In genomic region chr6:69789573-69789972, GRCh38 we compare ENCODE assay signal across 14 cellular contexts. TPM values are rescaled to one million over a fixed set of nuclear protein-coding genes. Genes with fewer than 3 reads are reported as not detected.
DNase-seq lines count a peak whose midpoint lies in the region; ATAC-seq, FAIRE-seq and TF ChIP-seq lines count a peak whose summit lies in the region.
"Had no signal": no experiment of that assay in that cellular context is flagged by ENCODE, and none has a peak within 500 bp of the region (broad histone marks: within the 10 kb centered on the region; RNA-seq: fewer than 3 reads in every experiment).

No MANE protein-coding gene starts in this region.

- DNase-seq in CD14-positive monocyte (ENCODE audit: low spot score) (no peak), GM19239 (ENCODE audit: insufficient read length, low spot score) (no peak), NOMO-1 treated with dmso at 0.1 percent for 144 hours (lab: John Stamatoyannopoulos, UW; ENCODE audit: unreplicated experiment) (peak; percentile 34), COLO829 (ENCODE audit: low spot score) (no peak), aorta (no peak), HFFc6 (no peak)
- DNase-seq: activated T-cell treated with anti-CD3 and anti-CD28 coated beads, Interleukin-2, amount 50 U/mL, for 48 hours; adrenal gland had no signal

- peaks cover 11 to 13% of the 10 kb centered on the region in 2 donors for H3K36me3 Mint-ChIP-seq in CD14-positive monocyte
- peaks cover 48% of the 10 kb centered on the region for H3K36me3 Mint-ChIP-seq in activated T-helper 17 cell treated with anti-CD3 and anti-CD28 coated beads, Interleukin-2, amount 50 U/mL, for 72 hours (ENCODE audit: low read depth)
- H3K36me3 Mint-ChIP-seq in HFFc6 (ENCODE audit: low read depth) = no peaks in the 10 kb centered on the region

- peak; percentile 89 for FAIRE-seq in GM19239 (lab: Jason Lieb, UNC)
- FAIRE-seq: A549, endothelial cell of umbilical vein had no signal

- H3K4me1 Mint-ChIP-seq in CD14-positive monocyte (peaks cover 38% of the 10 kb centered on the region), HFFc6 (ENCODE audit: low read depth) (peaks cover 9% of the 10 kb centered on the region)
- H3K4me1 Mint-ChIP-seq in activated T-helper 17 cell treated with anti-CD3 and anti-CD28 coated beads, Interleukin-2, amount 50 U/mL, for 72 hours = peaks cover 35% of the 10 kb centered on the region

- no peak for TF ChIP-seq CTCF in CD14-positive monocyte (IDR thresholded peaks at IDR 0.05)
- no peak for TF ChIP-seq CTCF in HFFc6 (IDR thresholded peaks at IDR 0.05)

- H3K36me3 ChIP-seq in aorta (ENCODE audit: control insufficient read depth in 1 of 2, insufficient read depth in 2 of 2, low read length in 1 of 2) = no peaks in the 10 kb centered on the region
- H3K36me3 ChIP-seq: adrenal gland, SJSA1 had no signal

- H3K27ac ChIP-seq in aorta (ENCODE audit: low read depth in 1 of 2, low read length in 2 of 2) = no peak overlapping the region
- H3K27ac ChIP-seq: A549, adrenal gland, SJSA1 had no signal

- H3K27me3 Mint-ChIP-seq in CD14-positive monocyte (ENCODE audit: low read depth in 3 of 3) (no peaks in the 10 kb centered on the region), HFFc6 (ENCODE audit: insufficient read depth) (no peaks in the 10 kb centered on the region; the same call in 1 of the 2 replicates)
- no peaks in the 10 kb centered on the region for H3K27me3 Mint-ChIP-seq in activated T-helper 17 cell treated with anti-CD3 and anti-CD28 coated beads, Interleukin-2, amount 50 U/mL, for 72 hours

- no peak overlapping the region for H3K4me3 ChIP-seq in aorta (ENCODE audit: low read length in 2 of 2)
- H3K4me3 ChIP-seq: A549, adrenal gland, SJSA1 had no signal

- no peak overlapping the region for H3K4me3 Mint-ChIP-seq in CD14-positive monocyte
- H3K4me3 Mint-ChIP-seq in activated T-helper 17 cell treated with anti-CD3 and anti-CD28 coated beads, Interleukin-2, amount 50 U/mL, for 72 hours = no peak overlapping the region
- no peak overlapping the region for H3K4me3 Mint-ChIP-seq in HFFc6

- H3K4me1 ChIP-seq in aorta (ENCODE audit: control insufficient read depth in 1 of 2, insufficient read depth in 2 of 2, low read length in 2 of 2) = peaks cover 0 to 11% of the 10 kb centered on the region in 2 donors
- H3K4me1 ChIP-seq: A549, SJSA1 had no signal

- ATAC-seq in HG03066 (IDR thresholded peaks at IDR 0.05; ENCODE audit: low read depth, unreplicated experiment) (peak; percentile 35), aorta (ENCODE audit: low FRiP score) (no peak)
- ATAC-seq in activated T-helper 17 cell treated with anti-CD3 and anti-CD28 coated beads, Interleukin-2, amount 50 U/mL, for 72 hours (replicated peaks) = no peak
- ATAC-seq: A549; activated CD4-positive, CD25-positive, alpha-beta regulatory T cell treated with anti-CD3 and anti-CD28 coated beads, Interleukin-2, amount 50 U/mL, for 24 hours had no signal

- no peaks in the 10 kb centered on the region for H3K27me3 ChIP-seq in aorta (ENCODE audit: control insufficient read depth in 1 of 2, insufficient read depth in 2 of 2, low read length in 1 of 2)
- H3K27me3 ChIP-seq: adrenal gland, SJSA1 had no signal

- H3K27ac Mint-ChIP-seq in CD14-positive monocyte = peak overlapping the region in 5 of 7 donors; percentile 40 to 75 (median 43)
- no peak overlapping the region for H3K27ac Mint-ChIP-seq in activated T-helper 17 cell treated with anti-CD3 and anti-CD28 coated beads, Interleukin-2, amount 50 U/mL, for 72 hours
- H3K27ac Mint-ChIP-seq in HFFc6 = no peak overlapping the region

- H3K9me3 ChIP-seq in aorta (ENCODE audit: control insufficient read depth, low read length) = no peaks in the 10 kb centered on the region
- H3K9me3 ChIP-seq: A549, adrenal gland, SJSA1 had no signal

- H3K9me3 Mint-ChIP-seq in CD14-positive monocyte (no peaks in the 10 kb centered on the region), HFFc6 (no peaks in the 10 kb centered on the region)
- no peaks in the 10 kb centered on the region for H3K9me3 Mint-ChIP-seq in activated T-helper 17 cell treated with anti-CD3 and anti-CD28 coated beads, Interleukin-2, amount 50 U/mL, for 72 hours

- intact Hi-C loops in CD14-positive monocyte (cut with micrococcal nuclease) (no loop called here), aorta (cut with DNase I) (no loop called here)

- WGBS in aorta, 2 donors = 81 to 90% methylated on average over 1 of the region's 1 CpG

RNA-seq across cellular contexts. Expression of gene LMBRD1, which starts 7.2 kb away (rescaled TPM):
- polyA plus RNA-seq in CD14-positive monocyte (10 to 100 TPM; 64.2 to 71.6 TPM), aorta (10 to 100 TPM; 37.1 to 41.5 TPM)
- total RNA-seq in activated T-helper 17 cell treated with anti-CD3 and anti-CD28 coated beads, Interleukin-2, amount 50 U/mL, for 72 hours = 10 to 100 TPM; 18.4 to 26.1 TPM
- total RNA-seq in aorta = 10 to 100 TPM; 46.3 to 53.1 TPM
- total RNA-seq in HFFc6 (2021; fragmentation: NEBNext Ultra II Directional; extraction: Animal tissue kit (Norgen Biotek cat#: 25700)) = 10 to 100 TPM; 17.0 to 22.3 (median 21.4) TPM

Comparison
In these comparisons a context has a peak if more than half of its experiments do, and no peak if none do; other contexts are left out.
1. H3K27ac Mint-ChIP-seq: peak in CD14-positive monocyte (5 of 7); none in activated T-helper 17 cell treated with anti-CD3 and anti-CD28 coated beads, Interleukin-2, amount 50 U/mL, for 72 hours (single experiment) and HFFc6 (single experiment).